Comparison of ENCODE assay signal across 12 cellular contexts in the genomic region with DNA sequence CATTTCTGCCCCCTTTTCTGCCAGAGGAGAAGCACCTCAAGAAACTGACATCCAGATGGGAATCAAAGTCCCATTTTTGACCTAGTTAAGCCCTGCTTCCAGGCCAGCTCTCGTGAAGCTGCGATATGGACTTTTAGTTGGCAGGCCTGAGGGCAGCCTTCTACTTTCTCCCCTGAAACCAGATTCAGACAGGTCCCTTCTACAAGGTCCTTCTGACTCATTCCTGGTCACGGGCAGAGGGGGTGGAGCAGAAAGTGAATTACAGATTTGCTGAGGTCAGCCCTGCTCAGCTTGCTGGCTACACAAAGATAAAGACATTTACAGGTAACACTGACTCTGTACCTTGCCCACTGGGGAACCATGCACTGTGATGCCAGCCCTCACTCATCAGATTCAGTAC. TPM values are rescaled to one million over a fixed set of nuclear protein-coding genes. Genes with fewer than 3 reads are reported as not detected.
A peak's percentile ranks its signal among the peaks of the same experiment; 100 is the strongest.
DNase-seq lines count a peak whose midpoint lies in the region; ATAC-seq, FAIRE-seq and TF ChIP-seq lines count a peak whose summit lies in the region.
"Had no signal": no experiment of that assay in that cellular context is flagged by ENCODE, and none has a peak within 500 bp of the region (broad histone marks: within the 10 kb centered on the region; RNA-seq: fewer than 3 reads in every experiment).

No MANE protein-coding gene starts in this region.

- no peak overlapping the region for H3K4me2 ChIP-seq in neural progenitor cell
- H3K4me2 ChIP-seq: KMS-11 had no signal

- no peak overlapping the region for H2AFZ ChIP-seq in neural progenitor cell (replicated peaks)
- H2AFZ ChIP-seq: GM23338 had no signal

- 41 to 43% methylated on average over 3 of the region's 3 CpGs for WGBS in esophagus, 2 donors
- 37% methylated on average over 3 of the region's 3 CpGs for WGBS in prostate gland

- H3K4me1 ChIP-seq in esophagus (ENCODE audit: control insufficient read depth in 2 of 2, insufficient read depth in 2 of 2, low read length in 1 of 2) (peaks cover 0 to 2% of the 10 kb centered on the region in 2 donors), prostate gland (replicated peaks) (peaks cover 22% of the 10 kb centered on the region), neural progenitor cell (peaks cover 8% of the 10 kb centered on the region)

- H3K4me3 ChIP-seq in esophagus (ENCODE audit: low read depth in 1 of 2, low read length in 2 of 2), result no peak overlapping the region
- no peak overlapping the region for H3K4me3 ChIP-seq in prostate gland
- no peak overlapping the region for H3K4me3 ChIP-seq in neural progenitor cell
- H3K4me3 ChIP-seq: GM23338 had no signal

- no peak for TF ChIP-seq CTCF in prostate gland (IDR thresholded peaks at IDR 0.05)
- TF ChIP-seq CTCF in neural progenitor cell (IDR thresholded peaks at IDR 0.05), result no peak

- H3K27me3 ChIP-seq in esophagus (ENCODE audit: control insufficient read depth in 1 of 2, insufficient read depth in 2 of 2, low read length in 2 of 2) (no peaks in the 10 kb centered on the region), prostate gland (replicated peaks; ENCODE audit: insufficient read depth) (no peaks in the 10 kb centered on the region), neural progenitor cell (peaks cover 48% of the 10 kb centered on the region)

- H3K9me3 Mint-ChIP-seq in neural progenitor cell, result no peaks in the 10 kb centered on the region
- H3K9me3 Mint-ChIP-seq: mesothelial cell of epicardium had no signal

- H4K20me1 ChIP-seq in neural progenitor cell (ENCODE audit: low read depth), result no peaks in the 10 kb centered on the region

- H3K4me1 Mint-ChIP-seq in neural progenitor cell, result peaks cover 18% of the 10 kb centered on the region

- no peaks in the 10 kb centered on the region for H3K36me3 ChIP-seq in esophagus (ENCODE audit: control insufficient read depth in 2 of 2, insufficient read depth in 2 of 2, low read length in 1 of 2)
- H3K36me3 ChIP-seq in prostate gland, result no peaks in the 10 kb centered on the region
- no peaks in the 10 kb centered on the region for H3K36me3 ChIP-seq in neural progenitor cell

- no peak overlapping the region for H3K9ac ChIP-seq in neural progenitor cell
- H3K9ac ChIP-seq: KMS-11 had no signal

- no peaks in the 10 kb centered on the region for H3F3A ChIP-seq in neural progenitor cell (ENCODE audit: low read depth)

- ATAC-seq in GM21576 (IDR thresholded peaks at IDR 0.05; ENCODE audit: unreplicated experiment), result no peak
- ATAC-seq: GM23338 had no signal

- H3K79me2 ChIP-seq in neural progenitor cell (ENCODE audit: low read depth), result no peaks in the 10 kb centered on the region

- peak; percentile 16 for TF ChIP-seq POLR2A in prostate gland (IDR thresholded peaks at IDR 0.05)
- TF ChIP-seq POLR2A in GM12891 (IDR thresholded peaks at IDR 0.05; ENCODE audit: low read depth, low read length), result no peak

- H3K27ac ChIP-seq in esophagus (ENCODE audit: low read depth in 2 of 2, low read length in 1 of 2), result peak overlapping the region; percentile 52 to 68
- H3K27ac ChIP-seq in prostate gland, result peak overlapping the region; percentile 83 to 92
- no peak overlapping the region for H3K27ac ChIP-seq in neural progenitor cell
- H3K27ac ChIP-seq: KMS-11 had no signal

- DNase-seq in ELF-1 (ENCODE audit: low read depth, low spot score), result peak; percentile 67
- peak; percentile 65 for DNase-seq in NCI-H226
- DNase-seq in prostate gland (ENCODE audit: low spot score), result peak; percentile 63
- no peak for DNase-seq in retina
- DNase-seq in GM12891 (ENCODE audit: insufficient read length, low spot score), result no peak
- no peak for DNase-seq in neural progenitor cell (ENCODE audit: low spot score)
- DNase-seq: central memory CD4-positive, alpha-beta T cell had no signal

- H3K27me3 Mint-ChIP-seq in neural progenitor cell (ENCODE audit: insufficient read depth, low read depth), result peaks cover 7% of the 10 kb centered on the region

- intact Hi-C loops in prostate gland (cut with DNase I), result no loop called here

- H3K9me3 ChIP-seq in esophagus (ENCODE audit: control insufficient read depth in 2 of 2, insufficient read depth in 1 of 2, low read depth in 1 of 2, low read length in 1 of 2), result no peaks in the 10 kb centered on the region
- H3K9me3 ChIP-seq in prostate gland, result no peaks in the 10 kb centered on the region
- H3K9me3 ChIP-seq in neural progenitor cell (ENCODE audit: low read depth), result no peaks in the 10 kb centered on the region

- no peak for FAIRE-seq in GM12891 (lab: Jason Lieb, UNC)

- H3K36me3 Mint-ChIP-seq in neural progenitor cell, result no peaks in the 10 kb centered on the region
- H3K36me3 Mint-ChIP-seq: mesothelial cell of epicardium had no signal

- no peak overlapping the region for H3K4me3 Mint-ChIP-seq in neural progenitor cell
- H3K4me3 Mint-ChIP-seq: GM23338, mesothelial cell of epicardium had no signal

- no peak overlapping the region for H3K27ac Mint-ChIP-seq in neural progenitor cell
- H3K27ac Mint-ChIP-seq: GM23338 had no signal

TF ChIP-seq in GM12891, 5 proteins besides CTCF, POLR2A, EP300 and RAD21:
- TF ChIP-seq PAX5 (IDR thresholded peaks at IDR 0.05; ENCODE audit: insufficient read depth, low read length, severe bottlenecking), result no peak
- TF ChIP-seq SPI1 (IDR thresholded peaks at IDR 0.05; ENCODE audit: low read depth, low read length), result no peak
- TF ChIP-seq POLR2AphosphoS5 (IDR thresholded peaks at IDR 0.05; ENCODE audit: low read depth, low read length), result no peak
- no peak for TF ChIP-seq POU2F2 (IDR thresholded peaks at IDR 0.05; ENCODE audit: low read depth, low read length)
- TF ChIP-seq TAF1 (IDR thresholded peaks at IDR 0.05; ENCODE audit: low read depth, low read length), result no peak

RNA-seq across cellular contexts. Expression of gene TUT7, which starts 52.8 kb away (rescaled TPM):
- 10 to 100 TPM; 23.5 to 35.4 TPM for polyA plus RNA-seq in esophagus
- total RNA-seq in prostate gland (100 to 1,000 TPM in 1 of 2 donors, 10 to 100 TPM in 1; 44.0 to 112 TPM), neural progenitor cell (ENCODE audit: low replicate concordance) (17.7 and 28.5 TPM in 2 replicates)
- 16.3 TPM for polyA plus RNA-seq in GM12891 (2012; ENCODE audit: low read depth, missing spikeins)

Comparison
In these comparisons a context has a peak if more than half of its experiments do, and no peak if none do; other contexts are left out.
1. DNase-seq: peak in ELF-1 (single experiment), NCI-H226 (single experiment) and prostate gland (single experiment); none in retina (single experiment), GM12891 (single experiment) and neural progenitor cell (single experiment).